ENCODE assay signal across 22 cellular contexts in genomic region chr10:59560990-59561389, GRCh38.
DNase-seq lines count a peak whose midpoint lies in the region; ATAC-seq, FAIRE-seq and TF ChIP-seq lines count a peak whose summit lies in the region.
"Had no signal": no experiment of that assay in that cellular context is flagged by ENCODE, and none has a peak within 500 bp of the region (broad histone marks: within the 10 kb centered on the region; RNA-seq: fewer than 3 reads in every experiment).

No MANE protein-coding gene starts in this region.

- intact Hi-C loops in Caco-2 (cut with micrococcal nuclease; ENCODE audit: unreplicated experiment), result loop anchor here (1.0 kb wide), 1 partner anchor 11 kb away; no protein-coding TSS in a partner anchor
- intact Hi-C loops in adrenal gland (cut with DNase I), result no loop called here
- intact Hi-C loops in HepG2 (cut with micrococcal nuclease; ENCODE audit: unreplicated experiment), result no loop called here
- intact Hi-C loops in activated T-helper 2 cell treated with anti-CD3 and anti-CD28 coated beads, Interferon-gamma antibody, Interleukin-2, Interleukin-4, amounts not matched to agents 10 μg/mL and 5 μg/mL and 100 μg/mL, durations not matched to agents 14 hours and 24 hours and 36 hours (cut with micrococcal nuclease), result no loop called here

- TF ChIP-seq EP300 in HepG2 (IDR thresholded peaks at IDR 0.05; ENCODE audit: low read depth in 2 of 2, low read length in 2 of 2) (no peak), HepG2 (CRISPR knock-in tag; IDR thresholded peaks at IDR 0.05; ENCODE audit: borderline replicate concordance) (no peak)

- H3K27me3 Mint-ChIP-seq in Caco-2 (ENCODE audit: insufficient read depth, unreplicated experiment), result no peaks in the 10 kb centered on the region
- no peaks in the 10 kb centered on the region for H3K27me3 Mint-ChIP-seq in activated T-helper 2 cell treated with anti-CD3 and anti-CD28 coated beads, Interferon-gamma antibody, Interleukin-2, Interleukin-4, amounts not matched to agents 10 μg/mL and 5 μg/mL and 100 μg/mL, durations not matched to agents 14 hours and 24 hours and 36 hours (ENCODE audit: low read depth)

- peak overlapping the region; percentile 11 for H3K4me3 Mint-ChIP-seq in Caco-2 (ENCODE audit: unreplicated experiment)
- H3K4me3 Mint-ChIP-seq in activated T-helper 2 cell treated with anti-CD3 and anti-CD28 coated beads, Interferon-gamma antibody, Interleukin-2, Interleukin-4, amounts not matched to agents 10 μg/mL and 5 μg/mL and 100 μg/mL, durations not matched to agents 14 hours and 24 hours and 36 hours (ENCODE audit: low read depth), result no peak overlapping the region
- H3K4me3 Mint-ChIP-seq: CD4-positive, alpha-beta memory T cell; IgD-negative memory B cell had no signal

- POLR2A ChIA-PET in Caco-2 (lab: Charles Lee) (interaction anchor here (1.0 kb wide), 1 partner anchor 11 kb away, joined by 3 read pairs; no protein-coding TSS in a partner anchor), HepG2 (lab: Yijun Ruan, JAX) (no interaction called here)

- H2AFZ ChIP-seq in HepG2 (ENCODE audit: low read length), result no peak overlapping the region

- TF ChIP-seq POLR2A in adrenal gland (IDR thresholded peaks at IDR 0.05) (no peak), HepG2 (IDR thresholded peaks at IDR 0.05; ENCODE audit: insufficient read depth in 1 of 2, low read depth in 2 of 2, low read length in 2 of 2) (no peak)

- ATAC-seq in HepG2, result no peak
- no peak for ATAC-seq in GM18520 (IDR thresholded peaks at IDR 0.05; ENCODE audit: unreplicated experiment)
- no peak for ATAC-seq in HG02981 (IDR thresholded peaks at IDR 0.05; ENCODE audit: unreplicated experiment)
- ATAC-seq: HCT116 had no signal

- H3K9ac ChIP-seq in HepG2 (ENCODE audit: insufficient read depth, low read depth, low read length), result no peak overlapping the region

- H3K79me2 ChIP-seq in HepG2 (ENCODE audit: insufficient read depth, low read length), result no peaks in the 10 kb centered on the region

- TF ChIP-seq RAD21 in HepG2 (CRISPR knock-in tag; IDR thresholded peaks at IDR 0.05), result no peak

- peak in 1 of 2 experiments; percentile 61 for DNase-seq in Caco-2
- peak in 1 of 7 donors; percentile 60 for DNase-seq in adrenal gland
- peak; percentile 3 for DNase-seq in HepG2 (ENCODE audit: low spot score)
- DNase-seq in GM19240 (ENCODE audit: insufficient read length, low spot score), result no peak
- DNase-seq in activated T-helper 2 cell treated with anti-CD3 and anti-CD28 coated beads, Interferon-gamma antibody, Interleukin-2, Interleukin-4, amounts not matched to agents 10 μg/mL and 5 μg/mL and 100 μg/mL, durations not matched to agents 14 hours and 24 hours and 36 hours (ENCODE audit: low spot score), result no peak
- DNase-seq: BE2C; CD4-positive, alpha-beta memory T cell; DMS153; DMS79 treated with DMSO at 0.1 percent for 48 hours; EL had no signal

- H3K9me3 Mint-ChIP-seq in Caco-2 (ENCODE audit: unreplicated experiment), result no peaks in the 10 kb centered on the region
- no peaks in the 10 kb centered on the region for H3K9me3 Mint-ChIP-seq in activated T-helper 2 cell treated with anti-CD3 and anti-CD28 coated beads, Interferon-gamma antibody, Interleukin-2, Interleukin-4, amounts not matched to agents 10 μg/mL and 5 μg/mL and 100 μg/mL, durations not matched to agents 14 hours and 24 hours and 36 hours
- H3K9me3 Mint-ChIP-seq: IgD-negative memory B cell had no signal

- no peak overlapping the region for H3K4me3 ChIP-seq in Caco-2 (ENCODE audit: low read depth, low read length)
- H3K4me3 ChIP-seq in adrenal gland, result peak overlapping the region in 1 of 4 donors; percentile 3
- H3K4me3 ChIP-seq in HepG2 (replicated peaks in 1 of 3; ENCODE audit: insufficient read depth in 1 of 3, low read depth in 2 of 3, low read length in 3 of 3), result no peak overlapping the region
- no peak overlapping the region for H3K4me3 ChIP-seq in mesodermal cell (ENCODE audit: extremely low read depth, insufficient read depth, low read length, poor library complexity, severe bottlenecking)

- no peak for TF ChIP-seq CTCF in Caco-2 (IDR thresholded peaks at IDR 0.05; ENCODE audit: insufficient read depth in 1 of 2, low read depth in 1 of 2, low read length in 1 of 2, severe bottlenecking in 1 of 2, unreplicated experiment in 1 of 2)
- no peak for TF ChIP-seq CTCF in adrenal gland (IDR thresholded peaks at IDR 0.05)
- TF ChIP-seq CTCF in HepG2 (CRISPR knock-in tag; IDR thresholded peaks at IDR 0.05), result no peak

- WGBS in adrenal gland, 4 donors, result 23 to 58% (median 49%) methylated on average over 2 of the region's 2 CpGs
- WGBS in HepG2 (ENCODE audit: low lambda C conversion rate), result 0% methylated on average over 2 of the region's 2 CpGs
- 92 to 94% methylated on average over 2 of the region's 2 CpGs for WGBS in mesodermal cell (ENCODE audit: insufficient coverage in 2 of 2), 2 experiments

- H3K4me2 ChIP-seq in HepG2 (ENCODE audit: low read depth, low read length), result no peak overlapping the region

- H3K4me1 ChIP-seq in Caco-2 (peaks cover 23% of the 10 kb centered on the region), adrenal gland (replicated peaks in 1 of 2) (no peaks in the 10 kb centered on the region), HepG2 (ENCODE audit: insufficient read depth, low read length) (no peaks in the 10 kb centered on the region), mesodermal cell (ENCODE audit: control insufficient read depth, insufficient read depth, low read length, poor library complexity, severe bottlenecking) (peaks cover 22% of the 10 kb centered on the region)

- no peaks in the 10 kb centered on the region for H3K27me3 ChIP-seq in Caco-2 (replicated peaks; ENCODE audit: control insufficient read depth, insufficient read depth, low read length)
- no peaks in the 10 kb centered on the region for H3K27me3 ChIP-seq in adrenal gland
- no peaks in the 10 kb centered on the region for H3K27me3 ChIP-seq in HepG2 (ENCODE audit: control insufficient read depth in 1 of 2, insufficient read depth in 2 of 2, low read length in 2 of 2)
- H3K27me3 ChIP-seq: BE2C had no signal

- peaks cover 35% of the 10 kb centered on the region for H3K4me1 Mint-ChIP-seq in Caco-2 (ENCODE audit: low read depth, unreplicated experiment)
- H3K4me1 Mint-ChIP-seq in activated T-helper 2 cell treated with anti-CD3 and anti-CD28 coated beads, Interferon-gamma antibody, Interleukin-2, Interleukin-4, amounts not matched to agents 10 μg/mL and 5 μg/mL and 100 μg/mL, durations not matched to agents 14 hours and 24 hours and 36 hours (ENCODE audit: low read depth), result no peaks in the 10 kb centered on the region
- H3K4me1 Mint-ChIP-seq: CD4-positive, alpha-beta memory T cell; IgD-negative memory B cell had no signal

- H3K36me3 ChIP-seq in Caco-2 (ENCODE audit: control insufficient read depth, insufficient read depth, low read length) (no peaks in the 10 kb centered on the region), adrenal gland (replicated peaks in 1 of 2) (no peaks in the 10 kb centered on the region), HepG2 (replicated peaks in 1 of 2; ENCODE audit: control insufficient read depth in 1 of 2, insufficient read depth in 2 of 2, low read length in 2 of 2) (no peaks in the 10 kb centered on the region), mesodermal cell (ENCODE audit: control insufficient read depth, insufficient read depth, low read length) (no peaks in the 10 kb centered on the region)
- H3K36me3 ChIP-seq: BE2C had no signal

- BruUV-seq in Caco-2 (replicated peaks; lab: Mats Ljungman, UMichigan), result no TSS peak
- BruUV-seq in HepG2 (replicated peaks; lab: Mats Ljungman, UMichigan), result no TSS peak

- no peak for FAIRE-seq in HepG2 (lab: Jason Lieb, UNC)
- FAIRE-seq: A204.1, D721Med, G401.6, GM12891, GM19239, H54 had no signal

- in situ Hi-C loops in HepG2 (cut with HindIII; ENCODE audit: extremely low pct_ligation_motif_present, low pct_unique_long_range_greater_than_20kb), result no loop called here

- no peaks in the 10 kb centered on the region for H3K9me3 ChIP-seq in Caco-2
- H3K9me3 ChIP-seq in adrenal gland (replicated peaks in 1 of 3), result no peaks in the 10 kb centered on the region
- H3K9me3 ChIP-seq in HepG2 (ENCODE audit: low read length), result no peaks in the 10 kb centered on the region
- no peaks in the 10 kb centered on the region for H3K9me3 ChIP-seq in mesodermal cell (ENCODE audit: control insufficient read depth, low read length)
- H3K9me3 ChIP-seq: BE2C had no signal

- no peaks in the 10 kb centered on the region for H4K20me1 ChIP-seq in HepG2 (ENCODE audit: insufficient read depth, low read length)

- peak overlapping the region in 3 of 5 donors; percentile 56 to 64 (median 57) for H3K27ac ChIP-seq in adrenal gland
- H3K27ac ChIP-seq in HepG2 (ENCODE audit: extremely low read length, insufficient read depth, low read length), result no peak overlapping the region
- H3K27ac ChIP-seq in mesodermal cell (ENCODE audit: low read depth, low read length, severe bottlenecking), result peak overlapping the region; percentile 30
- H3K27ac ChIP-seq: C4-2B had no signal

- no peak overlapping the region for H3K27ac Mint-ChIP-seq in Caco-2 (ENCODE audit: unreplicated experiment)
- no peak overlapping the region for H3K27ac Mint-ChIP-seq in activated T-helper 2 cell treated with anti-CD3 and anti-CD28 coated beads, Interferon-gamma antibody, Interleukin-2, Interleukin-4, amounts not matched to agents 10 μg/mL and 5 μg/mL and 100 μg/mL, durations not matched to agents 14 hours and 24 hours and 36 hours
- H3K27ac Mint-ChIP-seq: CD4-positive, alpha-beta memory T cell; IgD-negative memory B cell had no signal

- CTCF ChIA-PET in Caco-2 (lab: Charles Lee), result interaction anchor here (1.0 to 1.4 kb wide), 2 partner anchors 18 to 19 kb away, joined by 3 to 5 read pairs; no protein-coding TSS in a partner anchor
- CTCF ChIA-PET in HepG2 (lab: Yijun Ruan, JAX; ENCODE audit: low intra/inter-chr PET ratio, low total read pairs), result no interaction called here

- H3K36me3 Mint-ChIP-seq in Caco-2 (ENCODE audit: insufficient read depth, unreplicated experiment), result no peaks in the 10 kb centered on the region
- H3K36me3 Mint-ChIP-seq in activated T-helper 2 cell treated with anti-CD3 and anti-CD28 coated beads, Interferon-gamma antibody, Interleukin-2, Interleukin-4, amounts not matched to agents 10 μg/mL and 5 μg/mL and 100 μg/mL, durations not matched to agents 14 hours and 24 hours and 36 hours (ENCODE audit: low read depth), result no peaks in the 10 kb centered on the region
- H3K36me3 Mint-ChIP-seq: CD4-positive, alpha-beta memory T cell; IgD-negative memory B cell had no signal

TF ChIP-seq in HepG2, 621 proteins besides CTCF, POLR2A, EP300 and RAD21 (continues in another document):
- no peak for TF ChIP-seq TBX3 (IDR thresholded peaks at IDR 0.05; ENCODE audit: borderline replicate concordance)
- no peak for TF ChIP-seq FIP1L1 (IDR thresholded peaks at IDR 0.05; ENCODE audit: borderline replicate concordance, insufficient read depth, low read depth, low read length)
- TF ChIP-seq PRMT3 (CRISPR knock-in tag; IDR thresholded peaks at IDR 0.05; ENCODE audit: borderline replicate concordance, low read depth), result no peak
- no peak for TF ChIP-seq ZNF746 (CRISPR knock-in tag; IDR thresholded peaks at IDR 0.05)
- no peak for TF ChIP-seq MTF1 (CRISPR knock-in tag; IDR thresholded peaks at IDR 0.05)
- no peak for TF ChIP-seq ZNF749 (CRISPR knock-in tag; IDR thresholded peaks at IDR 0.05; ENCODE audit: borderline replicate concordance)
- no peak for TF ChIP-seq IRX3 (CRISPR knock-in tag; IDR thresholded peaks at IDR 0.05; ENCODE audit: borderline replicate concordance, low read depth)
- no peak for TF ChIP-seq MEIS1 (CRISPR knock-in tag; IDR thresholded peaks at IDR 0.05; ENCODE audit: borderline replicate concordance)
